In the genomic region with DNA sequence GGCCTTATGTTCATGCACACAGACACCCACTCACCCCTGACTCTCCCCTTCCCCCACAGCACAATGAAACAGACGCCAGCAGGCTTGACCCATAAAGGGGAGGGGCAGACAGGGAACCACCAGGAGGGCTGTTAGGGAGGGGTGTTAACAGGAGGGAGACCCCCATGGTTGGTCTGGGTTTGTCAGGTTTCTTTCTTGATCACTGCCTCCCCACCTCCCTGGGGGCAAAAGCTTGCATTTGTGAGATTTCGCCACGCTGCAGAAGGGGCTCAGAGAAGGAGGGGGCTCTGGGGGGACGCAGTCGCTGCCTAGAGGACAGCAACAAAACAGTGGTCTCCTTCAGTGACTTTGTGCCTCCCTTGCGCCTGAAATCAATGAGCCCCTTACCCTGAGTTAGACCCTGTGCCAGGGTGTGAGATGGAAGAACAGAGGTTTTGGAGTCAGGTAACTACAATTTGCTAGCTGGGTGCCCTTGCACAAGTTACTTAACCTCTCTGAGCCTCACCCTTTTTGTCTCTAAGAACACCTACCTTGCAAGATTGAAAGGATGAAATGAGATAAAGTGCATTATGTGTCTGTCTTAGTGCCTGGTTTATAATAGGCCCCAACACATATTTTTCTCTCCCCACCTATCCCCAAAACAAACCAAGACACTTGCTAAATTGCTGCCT, we compare ENCODE assay signal across 18 cellular contexts. TPM values are rescaled to one million over a fixed set of nuclear protein-coding genes. Genes with fewer than 3 reads are reported as not detected.
A peak's percentile ranks its signal among the peaks of the same experiment; 100 is the strongest.
DNase-seq lines count a peak whose midpoint lies in the region; ATAC-seq and TF ChIP-seq lines count a peak whose summit lies in the region.
"Had no signal": no experiment of that assay in that cellular context is flagged by ENCODE, and none has a peak within 500 bp of the region (broad histone marks: within the 10 kb centered on the region; RNA-seq: fewer than 3 reads in every experiment).

No MANE protein-coding gene starts in this region.

- H3K27ac ChIP-seq in iPS-18a (ENCODE audit: low read length) = peak overlapping the region; percentile 88
- H3K27ac ChIP-seq in spleen = no peak overlapping the region
- H3K27ac ChIP-seq: adrenal gland, HL-60, SK-N-MC, testis had no signal

- intact Hi-C loops in spleen (cut with DNase I; ENCODE audit: low total_unique reads) = no loop called here

- no peaks in the 10 kb centered on the region for H3K27me3 Mint-ChIP-seq in activated T-cell treated with anti-CD3 and anti-CD28 coated beads, Interleukin-2, amount 50 U/mL, for 72 hours (ENCODE audit: low read depth)

- H3K36me3 ChIP-seq in NT2/D1 (ENCODE audit: insufficient read depth, insufficient read length, low read length) = peaks cover 3% of the 10 kb centered on the region
- no peaks in the 10 kb centered on the region for H3K36me3 ChIP-seq in iPS-18a (ENCODE audit: control insufficient read depth, low read depth, low read length)
- H3K36me3 ChIP-seq in spleen = no peaks in the 10 kb centered on the region
- H3K36me3 ChIP-seq: adrenal gland had no signal

- DNase-seq in NT2/D1 (ENCODE audit: low read depth, low spot score) (no peak), spleen (peak; percentile 21), NCI-H748 (lab: John Stamatoyannopoulos, UW; ENCODE audit: unreplicated experiment) (no peak)
- no peak for DNase-seq in activated T-cell treated with anti-CD3 and anti-CD28 coated beads, Interleukin-2, amount 50 U/mL, for 72 hours
- DNase-seq: activated CD4-positive, alpha-beta T cell treated with anti-CD3 and anti-CD28 coated beads, Interleukin-2, amount 50 U/mL, for 48 hours; adrenal gland; cerebellar nuclear complex; foreskin melanocyte; NCI-H1092 treated with DMSO at 0.1 percent for 48 hours; NCI-H748 treated with DMSO at 0.1 percent for 48 hours; stimulated activated CD4-positive, alpha-beta T cell treated with anti-CD3 and anti-CD28 coated beads, Interleukin-2, amount 100 ng/mL, for 48 hours; testis had no signal

- H3K4me1 Mint-ChIP-seq in activated T-cell treated with anti-CD3 and anti-CD28 coated beads, Interleukin-2, amount 50 U/mL, for 72 hours (ENCODE audit: low read depth) = no peaks in the 10 kb centered on the region

- H3K4me3 ChIP-seq in NT2/D1 (ENCODE audit: insufficient read length, low read depth) (peak overlapping the region; percentile 33), iPS-18a (ENCODE audit: low read length) (peak overlapping the region; percentile 56), spleen (no peak overlapping the region)
- H3K4me3 ChIP-seq: adrenal gland, lung, SK-N-MC, testis had no signal

- H3K4me1 ChIP-seq in NT2/D1 (ENCODE audit: insufficient read depth, insufficient read length) (peaks cover 25% of the 10 kb centered on the region), iPS-18a (ENCODE audit: control insufficient read depth, low read depth, low read length) (peaks cover 37% of the 10 kb centered on the region), spleen (no peaks in the 10 kb centered on the region)
- H3K4me1 ChIP-seq: adrenal gland had no signal

- no peaks in the 10 kb centered on the region for H3K27me3 ChIP-seq in NT2/D1 (ENCODE audit: insufficient read depth, insufficient read length)
- H3K27me3 ChIP-seq in iPS-18a (ENCODE audit: control insufficient read depth, insufficient read depth, low read length) = no peaks in the 10 kb centered on the region
- H3K27me3 ChIP-seq in spleen (replicated peaks in 1 of 7) = no peaks in the 10 kb centered on the region
- H3K27me3 ChIP-seq: adrenal gland, testis had no signal

- peak overlapping the region; percentile 52 for H3K9ac ChIP-seq in NT2/D1 (ENCODE audit: insufficient read length, low read depth)
- H3K9ac ChIP-seq in iPS-18a (ENCODE audit: low read length) = peak overlapping the region; percentile 66

- WGBS in spleen, 5 donors = 81 to 90% (median 87%) methylated on average over 6 of the region's 6 CpGs

- no peak for TF ChIP-seq POLR2A in spleen (IDR thresholded peaks at IDR 0.05)

- H3K9me3 ChIP-seq in NT2/D1 (ENCODE audit: insufficient read depth, low read length) = no peaks in the 10 kb centered on the region
- H3K9me3 ChIP-seq in iPS-18a (ENCODE audit: control insufficient read depth, low read depth, low read length) = no peaks in the 10 kb centered on the region
- H3K9me3 ChIP-seq in spleen = no peaks in the 10 kb centered on the region
- H3K9me3 ChIP-seq: adrenal gland, testis had no signal

- no peak overlapping the region for H3K4me3 Mint-ChIP-seq in activated T-cell treated with anti-CD3 and anti-CD28 coated beads, Interleukin-2, amount 50 U/mL, for 72 hours
- H3K4me3 Mint-ChIP-seq: activated T-helper 1 cell treated with anti-CD3 and anti-CD28 coated beads, Interleukin-12 subunit alpha, Interleukin-12 subunit beta, Interleukin-2, Interleukin-4 antibody, amounts not matched to agents 30 ng/mL and 10 ng/mL and 1 ng/mL, durations not matched to agents 14 hours and 24 hours and 36 hours; CD14-positive monocyte had no signal

- no peak overlapping the region for H3K27ac Mint-ChIP-seq in activated T-cell treated with anti-CD3 and anti-CD28 coated beads, Interleukin-2, amount 50 U/mL, for 72 hours
- H3K27ac Mint-ChIP-seq: activated T-helper 1 cell treated with anti-CD3 and anti-CD28 coated beads, Interleukin-12 subunit alpha, Interleukin-12 subunit beta, Interleukin-2, Interleukin-4 antibody, amounts not matched to agents 30 ng/mL and 10 ng/mL and 1 ng/mL, durations not matched to agents 14 hours and 24 hours and 36 hours had no signal

- no peak for ATAC-seq in activated T-cell treated with anti-CD3 and anti-CD28 coated beads, Interleukin-2, amount 50 U/mL, for 72 hours (replicated peaks in 1 of 2)

- no peak for TF ChIP-seq CTCF in spleen (IDR thresholded peaks at IDR 0.05 in 8 of 11, conservative IDR thresholded peaks at IDR 0.05 in 3 of 11)

- H3K36me3 Mint-ChIP-seq in activated T-cell treated with anti-CD3 and anti-CD28 coated beads, Interleukin-2, amount 50 U/mL, for 72 hours (ENCODE audit: insufficient read depth in 2 of 2) = no peaks in the 10 kb centered on the region

- H3K9me3 Mint-ChIP-seq in activated T-cell treated with anti-CD3 and anti-CD28 coated beads, Interleukin-2, amount 50 U/mL, for 72 hours = no peaks in the 10 kb centered on the region
- H3K9me3 Mint-ChIP-seq: activated T-helper 1 cell treated with anti-CD3 and anti-CD28 coated beads, Interleukin-12 subunit alpha, Interleukin-12 subunit beta, Interleukin-2, Interleukin-4 antibody, amounts not matched to agents 30 ng/mL and 10 ng/mL and 1 ng/mL, durations not matched to agents 14 hours and 24 hours and 36 hours; CD14-positive monocyte had no signal

RNA-seq across cellular contexts. Expression of gene RND2, which starts 9.7 kb away (rescaled TPM):
- total RNA-seq in spleen = under 1 TPM; 0.09 to 0.47 (median 0.32) TPM
- polyA plus RNA-seq in spleen = under 1 TPM; 0.11 to 0.42 (median 0.17) TPM
- total RNA-seq in activated T-cell treated with anti-CD3 and anti-CD28 coated beads, Interleukin-2, amount 50 U/mL, for 72 hours = not detected
- total RNA-seq: activated T-helper 1 cell treated with anti-CD3 and anti-CD28 coated beads, Interleukin-12 subunit alpha, Interleukin-12 subunit beta, Interleukin-2, Interleukin-4 antibody, amounts not matched to agents 30 ng/mL and 10 ng/mL and 1 ng/mL, durations not matched to agents 14 hours and 24 hours and 36 hours had no signal
- polyA plus RNA-seq: CD14-positive monocyte had no signal

RNA-seq across cellular contexts. Expression of gene VAT1, which starts 12.6 kb away (rescaled TPM):
- 100 to 1,000 TPM in 1 of 7 donors, 10 to 100 TPM in 6; 55.4 to 144 (median 79.0) TPM for total RNA-seq in spleen
- 10 to 100 TPM; 20.3 to 64.5 (median 27.0) TPM for polyA plus RNA-seq in spleen
- 10 to 100 TPM; 13.2 to 23.2 TPM for total RNA-seq in activated T-cell treated with anti-CD3 and anti-CD28 coated beads, Interleukin-2, amount 50 U/mL, for 72 hours

RNA-seq across cellular contexts. Expression of gene IFI35, which starts 28.2 kb away (rescaled TPM):
- total RNA-seq in spleen = 10 to 100 TPM; 45.5 to 63.3 (median 51.9) TPM
- 10 to 100 TPM; 38.0 to 64.8 (median 40.6) TPM for polyA plus RNA-seq in spleen
- 10 to 100 TPM; 28.3 to 63.3 TPM for total RNA-seq in activated T-cell treated with anti-CD3 and anti-CD28 coated beads, Interleukin-2, amount 50 U/mL, for 72 hours

RNA-seq across cellular contexts. Expression of gene RPL27, which starts 36.5 kb away (rescaled TPM):
- total RNA-seq in spleen = 1,000 to 10,000 TPM in 3 of 7 donors, 100 to 1,000 TPM in 4; 702 to 1,170 (median 925) TPM
- 1,000 to 10,000 TPM; 5,502 to 6,357 (median 5,985) TPM for polyA plus RNA-seq in spleen
- total RNA-seq in activated T-cell treated with anti-CD3 and anti-CD28 coated beads, Interleukin-2, amount 50 U/mL, for 72 hours = 1,000 to 10,000 TPM; 1,142 to 1,191 TPM

RNA-seq across cellular contexts. Expression of gene RUNDC1, which starts 54.4 kb away (rescaled TPM):
- 10 to 100 TPM; 17.1 to 27.9 (median 22.4) TPM for total RNA-seq in spleen
- 10 to 100 TPM in 1 of 3 donors, 1 to 10 TPM in 2; 6.7 to 10.5 (median 8.2) TPM for polyA plus RNA-seq in spleen
- total RNA-seq in activated T-cell treated with anti-CD3 and anti-CD28 coated beads, Interleukin-2, amount 50 U/mL, for 72 hours = 10 to 100 TPM in 1 of 2 donors, 1 to 10 TPM in 1; 10.0 to 11.5 TPM

Comparison
In these comparisons a context has a peak if more than half of its experiments do, and no peak if none do; other contexts are left out.
1. H3K4me3 ChIP-seq: peak in NT2/D1 (single experiment) and iPS-18a (single experiment); none in spleen (0 of 8).